31 cellular contexts compared by ENCODE assay signal in genomic region chr15:85389774-85390173, GRCh38.
"Had no signal": no experiment of that assay in that cellular context is flagged by ENCODE, and none has a peak within 500 bp of the region (broad histone marks: within the 10 kb centered on the region; RNA-seq: fewer than 3 reads in every experiment).

No MANE protein-coding gene starts in this region.

- ATAC-seq: effector memory CD8-positive, alpha-beta T cell; gastroesophageal sphincter; left cardiac atrium; stimulated activated memory B cell treated with anti-CD40 and anti-IgM and Interleukin-4, amounts not matched to agents 10 μg/mL and 1 μg/mL and 100 μg/mL, for 72 hours; stimulated activated naive CD8-positive, alpha-beta T cell treated with anti-CD3 and anti-CD28 coated beads, Interleukin-15, amount 100 ng/mL, for 72 hours; T-helper 17 cell had no signal

- H3K36me3 ChIP-seq: ascending aorta, ovary had no signal

- H3K27ac ChIP-seq: ascending aorta, coronary artery, dorsolateral prefrontal cortex, ovary had no signal

- H3K4me3 ChIP-seq: ascending aorta, coronary artery, dorsolateral prefrontal cortex, gastroesophageal sphincter, ovary, smooth muscle cell had no signal

- H3K27me3 ChIP-seq: ascending aorta, gastroesophageal sphincter, ovary had no signal

- H3K27me3 Mint-ChIP-seq: activated CD4-positive, alpha-beta memory T cell treated with anti-CD3 and anti-CD28 coated beads for 36 hours; activated CD4-positive, alpha-beta T cell treated with anti-CD3 and anti-CD28 coated beads, Interleukin-2, amount 10 ng/mL, durations not matched to agents 24 days and 14 days; activated naive CD4-positive, alpha-beta T cell treated with anti-CD3 and anti-CD28 coated beads, Interleukin-2, amount 10 ng/mL, durations not matched to agents 7 days and 5 days; activated naive CD8-positive, alpha-beta T cell treated with anti-CD3 and anti-CD28 coated beads, Interleukin-2, amount 10 ng/mL, durations not matched to agents 7 days and 5 days; brain; effector memory CD8-positive, alpha-beta T cell; naive B cell; progenitor cell of endocrine pancreas; stimulated activated memory B cell treated with anti-CD40 and anti-IgM and Interleukin-4, amounts not matched to agents 10 μg/mL and 1 μg/mL and 100 μg/mL, for 72 hours; stimulated activated naive CD8-positive, alpha-beta T cell treated with anti-CD3 and anti-CD28 coated beads, Interleukin-15, amount 100 ng/mL, for 72 hours; T-helper 17 cell had no signal

- H3K9me3 ChIP-seq: ascending aorta, gastroesophageal sphincter, ovary had no signal

- H3K4me3 Mint-ChIP-seq: activated CD4-positive, alpha-beta memory T cell treated with anti-CD3 and anti-CD28 coated beads for 36 hours; activated CD4-positive, alpha-beta T cell treated with anti-CD3 and anti-CD28 coated beads, Interleukin-2, amount 10 ng/mL, durations not matched to agents 24 days and 14 days; activated naive CD4-positive, alpha-beta T cell treated with anti-CD3 and anti-CD28 coated beads, Interleukin-2, amount 10 ng/mL, durations not matched to agents 7 days and 5 days; activated naive CD8-positive, alpha-beta T cell treated with anti-CD3 and anti-CD28 coated beads, Interleukin-2, amount 10 ng/mL, durations not matched to agents 7 days and 5 days; activated T-helper 1 cell treated with anti-CD3 and anti-CD28 coated beads, Interleukin-12 subunit alpha, Interleukin-12 subunit beta, Interleukin-2, Interleukin-4 antibody, amounts not matched to agents 30 ng/mL and 10 ng/mL and 1 ng/mL, durations not matched to agents 14 hours and 24 hours and 36 hours; brain; effector memory CD8-positive, alpha-beta T cell; mesothelial cell of epicardium; naive B cell; stimulated activated memory B cell treated with anti-CD40 and anti-IgM and Interleukin-4, amounts not matched to agents 10 μg/mL and 1 μg/mL and 100 μg/mL, for 72 hours; stimulated activated naive CD8-positive, alpha-beta T cell treated with anti-CD3 and anti-CD28 coated beads, Interleukin-15, amount 100 ng/mL, for 72 hours; T-helper 17 cell had no signal

- H3K9me3 Mint-ChIP-seq: activated CD4-positive, alpha-beta memory T cell treated with anti-CD3 and anti-CD28 coated beads for 36 hours; activated CD4-positive, alpha-beta T cell treated with anti-CD3 and anti-CD28 coated beads, Interleukin-2, amount 10 ng/mL, durations not matched to agents 24 days and 14 days; activated naive CD4-positive, alpha-beta T cell treated with anti-CD3 and anti-CD28 coated beads, Interleukin-2, amount 10 ng/mL, durations not matched to agents 7 days and 5 days; activated naive CD8-positive, alpha-beta T cell treated with anti-CD3 and anti-CD28 coated beads, Interleukin-2, amount 10 ng/mL, durations not matched to agents 7 days and 5 days; activated T-helper 1 cell treated with anti-CD3 and anti-CD28 coated beads, Interleukin-12 subunit alpha, Interleukin-12 subunit beta, Interleukin-2, Interleukin-4 antibody, amounts not matched to agents 30 ng/mL and 10 ng/mL and 1 ng/mL, durations not matched to agents 14 hours and 24 hours and 36 hours; effector memory CD8-positive, alpha-beta T cell; mesothelial cell of epicardium; naive B cell; stimulated activated memory B cell treated with anti-CD40 and anti-IgM and Interleukin-4, amounts not matched to agents 10 μg/mL and 1 μg/mL and 100 μg/mL, for 72 hours; stimulated activated naive CD8-positive, alpha-beta T cell treated with anti-CD3 and anti-CD28 coated beads, Interleukin-15, amount 100 ng/mL, for 72 hours had no signal

- DNase-seq: activated CD4-positive, alpha-beta memory T cell treated with anti-CD3 and anti-CD28 coated beads for 36 hours; activated CD4-positive, alpha-beta T cell treated with anti-CD3 and anti-CD28 coated beads, Interleukin-2, amount 10 ng/mL, durations not matched to agents 24 days and 14 days; activated CD4-positive, CD25-positive, alpha-beta regulatory T cell treated with anti-CD3 and anti-CD28 coated beads, Interleukin-2, amount 50 U/mL, for 72 hours; activated CD8-positive, alpha-beta memory T cell treated with anti-CD3 and anti-CD28 coated beads, Interleukin-2, amount 50 U/mL, for 4 hours; activated gamma-delta T cell; activated naive CD4-positive, alpha-beta T cell treated with anti-CD3 and anti-CD28 coated beads, Interleukin-2, amount 10 ng/mL, durations not matched to agents 7 days and 5 days; activated naive CD8-positive, alpha-beta T cell treated with anti-CD3 and anti-CD28 coated beads, Interleukin-2, amount 10 ng/mL, durations not matched to agents 7 days and 5 days; activated T-cell treated with anti-CD3 and anti-CD28 coated beads, Interleukin-2, amount 50 U/mL, for 1 hour; dorsolateral prefrontal cortex; effector memory CD8-positive, alpha-beta T cell; hippocampal formation; left cardiac atrium; naive B cell; ovary; retina; stimulated activated CD4-positive, alpha-beta T cell treated with anti-CD3 and anti-CD28 coated beads, Interleukin-1b, Interleukin-23, amount 100 ng/mL, for 48 hours; stimulated activated CD4-positive, alpha-beta T cell treated with anti-CD3 and anti-CD28 coated beads, Interleukin-4, amount 100 ng/mL, for 4 hours; stimulated activated CD8-positive, alpha-beta memory T cell treated with anti-CD3 and anti-CD28 coated beads, Interleukin-4, amount 100 ng/mL, for 48 hours; stimulated activated naive CD8-positive, alpha-beta T cell treated with anti-CD3 and anti-CD28 coated beads, Interleukin-15, amount 100 ng/mL, for 72 hours; substantia nigra; T-helper 17 cell; T1000 had no signal

- H3K27ac Mint-ChIP-seq: activated CD4-positive, alpha-beta memory T cell treated with anti-CD3 and anti-CD28 coated beads for 36 hours; activated CD4-positive, alpha-beta T cell treated with anti-CD3 and anti-CD28 coated beads, Interleukin-2, amount 10 ng/mL, durations not matched to agents 24 days and 14 days; activated naive CD4-positive, alpha-beta T cell treated with anti-CD3 and anti-CD28 coated beads, Interleukin-2, amount 10 ng/mL, durations not matched to agents 7 days and 5 days; activated naive CD8-positive, alpha-beta T cell treated with anti-CD3 and anti-CD28 coated beads, Interleukin-2, amount 10 ng/mL, durations not matched to agents 7 days and 5 days; activated T-helper 1 cell treated with anti-CD3 and anti-CD28 coated beads, Interleukin-12 subunit alpha, Interleukin-12 subunit beta, Interleukin-2, Interleukin-4 antibody, amounts not matched to agents 30 ng/mL and 10 ng/mL and 1 ng/mL, durations not matched to agents 14 hours and 24 hours and 36 hours; brain; effector memory CD8-positive, alpha-beta T cell; mesothelial cell of epicardium; naive B cell; progenitor cell of endocrine pancreas; stimulated activated memory B cell treated with anti-CD40 and anti-IgM and Interleukin-4, amounts not matched to agents 10 μg/mL and 1 μg/mL and 100 μg/mL, for 72 hours; stimulated activated naive CD8-positive, alpha-beta T cell treated with anti-CD3 and anti-CD28 coated beads, Interleukin-15, amount 100 ng/mL, for 72 hours; T-helper 17 cell had no signal
